Comparison of ENCODE assay signal across 1 cellular context in genomic region chr13:40611635-40612422, GRCh38.
TF ChIP-seq lines count a peak whose summit lies in the region.

No MANE protein-coding gene starts in this region.

TF ChIP-seq in endothelial cell of umbilical vein, 7 proteins besides CTCF, POLR2A, EP300 and RAD21:
- TF ChIP-seq EZH2 (IDR thresholded peaks at IDR 0.05; ENCODE audit: borderline replicate concordance, low read depth, low read length, severe bottlenecking) (no peak), FOS (IDR thresholded peaks at IDR 0.05; ENCODE audit: borderline replicate concordance, insufficient read depth, low read length) (no peak), MAX (IDR thresholded peaks at IDR 0.05; ENCODE audit: insufficient read depth, insufficient read length) (no peak), GATA2 (IDR thresholded peaks at IDR 0.05; ENCODE audit: insufficient read depth, insufficient read length, low read depth, low read length) (no peak), MYC (IDR thresholded peaks at IDR 0.05; ENCODE audit: low read depth, low read length) (no peak), POLR2AphosphoS5 (IDR thresholded peaks at IDR 0.05; ENCODE audit: insufficient read depth, low read depth, low read length) (no peak), JUN (IDR thresholded peaks at IDR 0.05; ENCODE audit: borderline replicate concordance, insufficient read depth, insufficient read length, low read depth) (no peak)
